In the genomic region with DNA sequence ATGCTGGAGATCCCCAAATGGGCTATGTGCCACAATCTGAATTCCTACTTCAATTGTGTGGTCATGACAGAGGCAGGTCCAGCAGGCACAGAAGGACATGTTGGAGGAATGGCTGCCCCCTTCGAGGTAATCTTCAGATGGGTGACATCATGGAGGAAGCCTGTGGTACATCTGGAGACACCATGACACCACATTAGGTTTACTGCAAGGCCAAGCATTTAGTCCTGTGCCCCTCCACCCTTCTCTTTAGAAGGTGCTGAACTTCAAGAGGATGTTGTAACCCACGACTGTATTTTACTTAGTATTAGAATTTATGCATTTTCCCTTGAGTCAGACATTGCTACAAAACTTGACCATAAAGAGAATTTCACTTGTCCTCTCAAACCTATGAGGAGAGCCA, we compare ENCODE assay signal across 19 cellular contexts.
DNase-seq lines count a peak whose midpoint lies in the region; ATAC-seq and TF ChIP-seq lines count a peak whose summit lies in the region.
"Had no signal": no experiment of that assay in that cellular context is flagged by ENCODE, and none has a peak within 500 bp of the region (broad histone marks: within the 10 kb centered on the region; RNA-seq: fewer than 3 reads in every experiment).

No MANE protein-coding gene starts in this region.

- no peaks in the 10 kb centered on the region for H3K36me3 Mint-ChIP-seq in activated naive CD8-positive, alpha-beta T cell treated with anti-CD3 and anti-CD28 coated beads, Interleukin-2, amount 10 ng/mL, durations not matched to agents 7 days and 5 days
- no peaks in the 10 kb centered on the region for H3K36me3 Mint-ChIP-seq in activated naive CD8-positive, alpha-beta T cell treated with anti-CD3 and anti-CD28 coated beads, Interleukin-2, amount 50 U/mL, for 24 hours (ENCODE audit: low read depth)

- in situ Hi-C loops in gastrocnemius medialis (cut with MboI; ENCODE audit: low sequenced_read_pairs in 4 of 4), result no loop called here

- DNase-seq in activated naive CD8-positive, alpha-beta T cell treated with anti-CD3 and anti-CD28 coated beads, Interleukin-2, amount 10 ng/mL, durations not matched to agents 7 days and 5 days, result no peak
- DNase-seq in activated naive CD8-positive, alpha-beta T cell treated with anti-CD3 and anti-CD28 coated beads, Interleukin-2, amount 50 U/mL, for 24 hours, result no peak
- DNase-seq in dorsolateral prefrontal cortex, result no peak
- no peak for DNase-seq in gastrocnemius medialis
- no peak for DNase-seq in activated naive CD4-positive, alpha-beta T cell (lab: John Stamatoyannopoulos, UW)
- DNase-seq in mucosa of descending colon, result no peak
- DNase-seq: BE2C; EL; GF-D8; NCI-H1105 treated with DMSO at 0.1 percent for 48 hours; NCI-H2029 treated with DMSO at 0.1 percent for 48 hours; NCI-H226; NCI-H524; NCI-H774; NK-92 treated with Interleukin-12 subunit alpha and Interleukin-12 subunit beta, amount 100 ng/mL, for 24 hours had no signal

- H3K9me3 ChIP-seq in gastrocnemius medialis (no peaks in the 10 kb centered on the region), mucosa of descending colon (no peaks in the 10 kb centered on the region)
- H3K9me3 ChIP-seq: A549, BE2C had no signal

- peak; percentile 65 for ATAC-seq in activated naive CD8-positive, alpha-beta T cell treated with anti-CD3 and anti-CD28 coated beads, Interleukin-2, amount 10 ng/mL, durations not matched to agents 7 days and 5 days (ENCODE audit: low read depth)
- ATAC-seq in activated naive CD8-positive, alpha-beta T cell treated with anti-CD3 and anti-CD28 coated beads, Interleukin-2, amount 50 U/mL, for 24 hours, result no peak
- no peak for ATAC-seq in gastrocnemius medialis
- ATAC-seq in mucosa of descending colon, result no peak
- ATAC-seq: A549, Panc1 had no signal

- H3K27me3 ChIP-seq in dorsolateral prefrontal cortex (no peaks in the 10 kb centered on the region), gastrocnemius medialis (no peaks in the 10 kb centered on the region)
- H3K27me3 ChIP-seq: BE2C had no signal

- H3K36me3 ChIP-seq in gastrocnemius medialis (no peaks in the 10 kb centered on the region), mucosa of descending colon (ENCODE audit: low read depth) (no peaks in the 10 kb centered on the region)
- H3K36me3 ChIP-seq: BE2C had no signal

- no peaks in the 10 kb centered on the region for H3K9me3 Mint-ChIP-seq in activated naive CD8-positive, alpha-beta T cell treated with anti-CD3 and anti-CD28 coated beads, Interleukin-2, amount 10 ng/mL, durations not matched to agents 7 days and 5 days
- no peaks in the 10 kb centered on the region for H3K9me3 Mint-ChIP-seq in activated naive CD8-positive, alpha-beta T cell treated with anti-CD3 and anti-CD28 coated beads, Interleukin-2, amount 50 U/mL, for 24 hours

- POLR2A ChIA-PET in activated naive CD8-positive, alpha-beta T cell treated with anti-CD3 and anti-CD28 coated beads, Interleukin-2, amount 10 ng/mL, durations not matched to agents 7 days and 5 days (lab: Charles Lee), result no interaction called here

- H3K4me1 ChIP-seq in gastrocnemius medialis (peaks cover 13 to 23% of the 10 kb centered on the region in 2 donors), mucosa of descending colon (ENCODE audit: low read depth) (no peaks in the 10 kb centered on the region)
- H3K4me1 ChIP-seq: BE2C had no signal

- H3K4me3 Mint-ChIP-seq in activated naive CD8-positive, alpha-beta T cell treated with anti-CD3 and anti-CD28 coated beads, Interleukin-2, amount 10 ng/mL, durations not matched to agents 7 days and 5 days, result no peak overlapping the region
- no peak overlapping the region for H3K4me3 Mint-ChIP-seq in activated naive CD8-positive, alpha-beta T cell treated with anti-CD3 and anti-CD28 coated beads, Interleukin-2, amount 50 U/mL, for 24 hours
- H3K4me3 Mint-ChIP-seq: IgD-negative memory B cell had no signal

- H3K27ac ChIP-seq in angular gyrus (ENCODE audit: low read depth, low read length), result peak overlapping the region; percentile 80
- peak overlapping the region in 57 of 59 donors; percentile 58 to 98 (median 91) for H3K27ac ChIP-seq in dorsolateral prefrontal cortex
- peak overlapping the region; percentile 43 to 95 (median 88) for H3K27ac ChIP-seq in gastrocnemius medialis
- H3K27ac ChIP-seq: A549 had no signal

- H3K4me1 Mint-ChIP-seq in activated naive CD8-positive, alpha-beta T cell treated with anti-CD3 and anti-CD28 coated beads, Interleukin-2, amount 10 ng/mL, durations not matched to agents 7 days and 5 days, result peaks cover 14% of the 10 kb centered on the region
- no peaks in the 10 kb centered on the region for H3K4me1 Mint-ChIP-seq in activated naive CD8-positive, alpha-beta T cell treated with anti-CD3 and anti-CD28 coated beads, Interleukin-2, amount 50 U/mL, for 24 hours
- H3K4me1 Mint-ChIP-seq: IgD-negative memory B cell had no signal

- peaks cover 29% of the 10 kb centered on the region for H3K27me3 Mint-ChIP-seq in activated naive CD8-positive, alpha-beta T cell treated with anti-CD3 and anti-CD28 coated beads, Interleukin-2, amount 10 ng/mL, durations not matched to agents 7 days and 5 days
- H3K27me3 Mint-ChIP-seq in activated naive CD8-positive, alpha-beta T cell treated with anti-CD3 and anti-CD28 coated beads, Interleukin-2, amount 50 U/mL, for 24 hours, result no peaks in the 10 kb centered on the region

- TF ChIP-seq CTCF in dorsolateral prefrontal cortex (IDR thresholded peaks at IDR 0.05 in 54 of 56, conservative IDR thresholded peaks at IDR 0.05 in 2 of 56; ENCODE audit: low read depth in 1 of 56, partially characterized antibody in 56 of 56) (no peak), gastrocnemius medialis (IDR thresholded peaks at IDR 0.05 in 4 of 5, conservative IDR thresholded peaks at IDR 0.05 in 1 of 5) (no peak), mucosa of descending colon (IDR thresholded peaks at IDR 0.05) (no peak)

- intact Hi-C loops in dorsolateral prefrontal cortex (cut with DNase I) (loop anchor here (2.0 to 5.0 kb wide), 4 partner anchors 35 to 517 kb away; a partner anchor contains a TSS), gastrocnemius medialis (cut with DNase I; ENCODE audit: low total_unique reads) (no loop called here), mucosa of descending colon (cut with DNase I, micrococcal nuclease) (no loop called here)

- H3K27ac Mint-ChIP-seq in activated naive CD8-positive, alpha-beta T cell treated with anti-CD3 and anti-CD28 coated beads, Interleukin-2, amount 10 ng/mL, durations not matched to agents 7 days and 5 days, result no peak overlapping the region
- H3K27ac Mint-ChIP-seq in activated naive CD8-positive, alpha-beta T cell treated with anti-CD3 and anti-CD28 coated beads, Interleukin-2, amount 50 U/mL, for 24 hours, result no peak overlapping the region
- H3K27ac Mint-ChIP-seq: IgD-negative memory B cell had no signal

- TF ChIP-seq POLR2A in gastrocnemius medialis (IDR thresholded peaks at IDR 0.05), result no peak

- H3K4me3 ChIP-seq in dorsolateral prefrontal cortex (no peak overlapping the region), gastrocnemius medialis (no peak overlapping the region), mucosa of descending colon (no peak overlapping the region)
- H3K4me3 ChIP-seq: A549 had no signal

Comparison
In these comparisons a context has a peak if more than half of its experiments do, and no peak if none do; other contexts are left out.
1. intact Hi-C loops: an anchor here in dorsolateral prefrontal cortex (2.0 to 5.0 kb wide); none called in gastrocnemius medialis and mucosa of descending colon.